In the genomic region with DNA sequence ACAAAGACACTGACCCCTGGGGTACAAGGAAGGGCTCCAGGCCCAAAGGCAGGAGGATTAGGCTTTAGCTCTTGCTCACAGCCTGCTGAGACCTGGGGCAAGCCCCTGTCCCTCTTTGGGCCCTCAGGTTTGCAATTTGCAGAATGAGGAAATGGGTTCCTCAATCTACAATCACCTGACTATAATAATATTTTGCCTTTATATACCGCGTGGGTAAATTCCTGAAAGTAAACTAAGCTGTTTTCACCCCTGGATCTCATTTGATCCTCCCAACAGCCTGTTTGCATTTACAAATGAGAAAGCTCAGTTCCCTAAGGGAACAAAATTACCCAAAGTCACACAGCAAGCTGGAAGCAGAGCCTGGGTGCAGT, we compare ENCODE assay signal across 8 cellular contexts. TPM values are rescaled to one million over a fixed set of nuclear protein-coding genes. Genes with fewer than 3 reads are reported as not detected.
DNase-seq lines count a peak whose midpoint lies in the region; ATAC-seq, FAIRE-seq and TF ChIP-seq lines count a peak whose summit lies in the region.

No MANE protein-coding gene starts in this region.

- peaks cover 9% of the 10 kb centered on the region for H3K4me1 ChIP-seq in HAP-1
- peaks cover 6% of the 10 kb centered on the region for H3K4me1 ChIP-seq in right cardiac atrium (ENCODE audit: control insufficient read depth, insufficient read depth, low read length)

- peak overlapping the region; percentile 49 for H3K27ac ChIP-seq in right cardiac atrium (ENCODE audit: low read length)

- WGBS in right cardiac atrium, result 82% methylated on average over 2 of the region's 2 CpGs

- TF ChIP-seq POLR2A in H54 (IDR thresholded peaks at IDR 0.05; ENCODE audit: low read depth, low read length), result no peak

- POLR2A ChIA-PET in WTC11 (lab: Charles Lee), result interaction anchor here (1.4 kb wide), 1 partner anchor 61 kb away, joined by 3 read pairs; no protein-coding TSS in a partner anchor

- no peaks in the 10 kb centered on the region for H3K27me3 Mint-ChIP-seq in WTC11 (ENCODE audit: low read depth)
- no peaks in the 10 kb centered on the region for H3K27me3 Mint-ChIP-seq in stimulated activated naive CD8-positive, alpha-beta T cell treated with anti-CD3 and anti-CD28 coated beads, Interleukin-15, amount 100 ng/mL, for 72 hours

- CTCF ChIA-PET in WTC11 (lab: Charles Lee), result interaction anchor here (0.6 to 4.5 kb wide), 13 partner anchors 11 to 394 kb away, joined by 3 to 81 read pairs (median 5); a partner anchor contains a TSS

- in situ Hi-C loops in HAP-1 (cut with MboI; ENCODE audit: low sequenced_read_pairs), result no loop called here

- intact Hi-C loops in right cardiac atrium (cut with DNase I), result loop anchor here in 3 of 4 donors (2.0 to 5.0 kb wide), 2 partner anchors 66 to 68 kb away; no protein-coding TSS in a partner anchor

- H3K27ac Mint-ChIP-seq in WTC11, result no peak overlapping the region; the same call in 1 of the 2 replicates
- peak overlapping the region; percentile 60 to 98 for H3K27ac Mint-ChIP-seq in stimulated activated naive CD8-positive, alpha-beta T cell treated with anti-CD3 and anti-CD28 coated beads, Interleukin-15, amount 100 ng/mL, for 72 hours

- ATAC-seq in WTC11 (no peak), right cardiac atrium (no peak), HG02759 (IDR thresholded peaks at IDR 0.05; ENCODE audit: unreplicated experiment) (no peak)
- ATAC-seq in stimulated activated naive CD8-positive, alpha-beta T cell treated with anti-CD3 and anti-CD28 coated beads, Interleukin-15, amount 100 ng/mL, for 72 hours, result no peak

- FAIRE-seq in H54 (lab: Jason Lieb, UNC), result no peak

- DNase-seq in HAP-1 (ENCODE audit: low spot score in 2 of 2) (no peak), WTC11 (ENCODE audit: low spot score) (no peak), right cardiac atrium (no peak), NCI-H2081 treated with DMSO at 0.1 percent for 48 hours (lab: John Stamatoyannopoulos, UW) (no peak), H54 (ENCODE audit: insufficient read length, low spot score) (no peak)
- no peak for DNase-seq in stimulated activated naive CD8-positive, alpha-beta T cell treated with anti-CD3 and anti-CD28 coated beads, Interleukin-15, amount 100 ng/mL, for 72 hours
- DNase-seq in activated CD4-positive, alpha-beta T cell treated with anti-CD3 and anti-CD28 coated beads for 4 hours, result no peak

- peak overlapping the region; percentile 98 for H3K4me3 Mint-ChIP-seq in WTC11
- peak overlapping the region; percentile 90 to 93 for H3K4me3 Mint-ChIP-seq in stimulated activated naive CD8-positive, alpha-beta T cell treated with anti-CD3 and anti-CD28 coated beads, Interleukin-15, amount 100 ng/mL, for 72 hours

- H3K4me1 Mint-ChIP-seq in WTC11, result peaks cover 19% of the 10 kb centered on the region
- H3K4me1 Mint-ChIP-seq in stimulated activated naive CD8-positive, alpha-beta T cell treated with anti-CD3 and anti-CD28 coated beads, Interleukin-15, amount 100 ng/mL, for 72 hours, result peaks cover 38% of the 10 kb centered on the region

- H3K9me3 Mint-ChIP-seq in WTC11, result no peaks in the 10 kb centered on the region
- H3K9me3 Mint-ChIP-seq in stimulated activated naive CD8-positive, alpha-beta T cell treated with anti-CD3 and anti-CD28 coated beads, Interleukin-15, amount 100 ng/mL, for 72 hours, result no peaks in the 10 kb centered on the region

- H3K4me3 ChIP-seq in HAP-1 (peak overlapping the region; percentile 66; the same call in 1 of the 2 replicates), right cardiac atrium (ENCODE audit: low read length) (no peak overlapping the region)

- TF ChIP-seq CTCF in WTC11 (IDR thresholded peaks at IDR 0.05), result no peak

- H3K27me3 ChIP-seq in HAP-1 (ENCODE audit: low read depth), result no peaks in the 10 kb centered on the region
- H3K27me3 ChIP-seq in right cardiac atrium (ENCODE audit: control insufficient read depth, insufficient read depth), result no peaks in the 10 kb centered on the region

- no peaks in the 10 kb centered on the region for H3K36me3 Mint-ChIP-seq in WTC11

- H3K9me3 ChIP-seq in HAP-1 (no peaks in the 10 kb centered on the region), right cardiac atrium (ENCODE audit: control insufficient read depth, low read length) (no peaks in the 10 kb centered on the region)

- no peaks in the 10 kb centered on the region for H3K36me3 ChIP-seq in HAP-1 (replicated peaks)

TF ChIP-seq in WTC11, 78 proteins besides CTCF, POLR2A, EP300 and RAD21:
- TF ChIP-seq, protein P1, sequence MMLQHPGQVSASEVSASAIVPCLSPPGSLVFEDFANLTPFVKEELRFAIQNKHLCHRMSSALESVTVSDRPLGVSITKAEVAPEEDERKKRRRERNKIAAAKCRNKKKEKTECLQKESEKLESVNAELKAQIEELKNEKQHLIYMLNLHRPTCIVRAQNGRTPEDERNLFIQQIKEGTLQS (CRISPR knock-in tag; conservative IDR thresholded peaks at IDR 0.05), result no peak
- TF ChIP-seq, protein P2, sequence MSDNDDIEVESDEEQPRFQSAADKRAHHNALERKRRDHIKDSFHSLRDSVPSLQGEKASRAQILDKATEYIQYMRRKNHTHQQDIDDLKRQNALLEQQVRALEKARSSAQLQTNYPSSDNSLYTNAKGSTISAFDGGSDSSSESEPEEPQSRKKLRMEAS (CRISPR knock-in tag; IDR thresholded peaks at IDR 0.05), result no peak
- no peak for TF ChIP-seq SMAD4 (CRISPR knock-in tag; IDR thresholded peaks at IDR 0.05)
- no peak for TF ChIP-seq ZNF671 (CRISPR knock-in tag; IDR thresholded peaks at IDR 0.05)
- TF ChIP-seq NFATC4 (CRISPR knock-in tag; IDR thresholded peaks at IDR 0.05), result no peak
- TF ChIP-seq ELF4 (CRISPR knock-in tag; IDR thresholded peaks at IDR 0.05; ENCODE audit: low read depth), result no peak
- no peak for TF ChIP-seq ZNF416 (CRISPR knock-in tag; IDR thresholded peaks at IDR 0.05)
- TF ChIP-seq OVOL2 (CRISPR knock-in tag; IDR thresholded peaks at IDR 0.05; ENCODE audit: borderline replicate concordance), result no peak
- TF ChIP-seq SOX15 (CRISPR knock-in tag; IDR thresholded peaks at IDR 0.05), result no peak
- TF ChIP-seq ZNF121 (CRISPR knock-in tag; IDR thresholded peaks at IDR 0.05), result no peak
- no peak for TF ChIP-seq EMX1 (CRISPR knock-in tag; IDR thresholded peaks at IDR 0.05)
TF ChIP-seq in WTC11: peak in this region for 0.

RNA-seq across cellular contexts. Expression of a gene that starts 0.8 kb away (rescaled TPM):
- total RNA-seq in WTC11 (2021), result 32.0 to 40.9 TPM (median 36.6 TPM) in 3 replicates
- total RNA-seq in right cardiac atrium, result 100 to 1,000 TPM in 2 of 4 donors, 10 to 100 TPM in 2; 88.9 to 127 (median 106) TPM
- 228 TPM for polyA plus RNA-seq in right cardiac atrium

RNA-seq across cellular contexts. Expression of a gene that starts 21.1 kb away (rescaled TPM):
- 22.2 to 29.0 TPM (median 28.6 TPM) in 3 replicates for total RNA-seq in WTC11 (2021)
- 10 to 100 TPM; 11.9 to 23.9 (median 19.1) TPM for total RNA-seq in right cardiac atrium
- polyA plus RNA-seq in right cardiac atrium, result 19.1 TPM

RNA-seq across cellular contexts. Expression of a gene that starts 40.9 kb away (rescaled TPM):
- total RNA-seq in WTC11 (2021) (76.4 to 98.8 TPM (median 78.3 TPM) in 3 replicates), right cardiac atrium (10 to 100 TPM; 51.8 to 62.5 (median 59.5) TPM)
- polyA plus RNA-seq in right cardiac atrium, result 41.2 TPM
